In the genomic region with DNA sequence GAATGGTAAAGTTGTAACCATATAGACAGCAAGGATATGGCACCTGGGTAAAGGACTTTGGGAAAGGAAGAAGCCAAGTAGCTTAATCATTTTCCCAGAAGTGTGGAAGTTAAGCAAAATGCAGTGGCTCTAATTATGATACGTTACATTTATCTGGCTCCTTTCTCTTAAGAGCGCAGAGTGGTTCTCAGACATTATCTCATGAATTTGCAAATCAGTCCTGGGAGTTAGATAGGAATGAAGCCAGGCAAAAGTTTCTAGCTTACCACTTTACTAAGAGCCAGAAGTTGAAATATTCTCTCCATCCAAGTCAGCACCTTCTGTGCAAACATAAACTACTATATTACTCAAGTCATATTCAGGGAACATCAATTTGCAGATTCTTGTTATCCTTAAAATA, we compare ENCODE assay signal across 27 cellular contexts.
"Had no signal": no experiment of that assay in that cellular context is flagged by ENCODE, and none has a peak within 500 bp of the region (broad histone marks: within the 10 kb centered on the region; RNA-seq: fewer than 3 reads in every experiment).

No MANE protein-coding gene starts in this region.

- H3K27ac Mint-ChIP-seq: stimulated activated effector memory CD8-positive, alpha-beta T cell treated with anti-CD3 and anti-CD28 coated beads, Interleukin-12 subunit alpha, Interleukin-12 subunit beta, amount 100 ng/mL, for 72 hours; stimulated activated memory B cell treated with anti-CD40 and anti-IgM and Interleukin-4, amounts not matched to agents 10 μg/mL and 1 μg/mL and 100 μg/mL, for 72 hours; stimulated activated naive CD8-positive, alpha-beta T cell treated with anti-CD3 and anti-CD28 coated beads, Interleukin-15, amount 100 ng/mL, for 72 hours; stimulated activated naive CD8-positive, alpha-beta T cell treated with anti-CD3 and anti-CD28 coated beads, Interleukin-15, Interleukin-2, amounts not matched to agents 100 ng/mL and 50 ng/mL, for 24 hours; type B pancreatic cell had no signal

- H3K27ac ChIP-seq: stomach, suprapubic skin, testis, thoracic aorta, thyroid gland, tibial artery, tibial nerve, transverse colon, upper lobe of left lung, upper lobe of right lung, uterus, vagina had no signal

- H3K9me3 Mint-ChIP-seq: stimulated activated memory B cell treated with anti-CD40 and anti-IgM and Interleukin-4, amounts not matched to agents 10 μg/mL and 1 μg/mL and 100 μg/mL, for 72 hours; stimulated activated naive CD8-positive, alpha-beta T cell treated with anti-CD3 and anti-CD28 coated beads, Interleukin-15, Interleukin-2, amounts not matched to agents 100 ng/mL and 50 ng/mL, for 24 hours had no signal

- H3K4me3 Mint-ChIP-seq: stimulated activated effector memory CD8-positive, alpha-beta T cell treated with anti-CD3 and anti-CD28 coated beads, Interleukin-12 subunit alpha, Interleukin-12 subunit beta, amount 100 ng/mL, for 72 hours; stimulated activated memory B cell treated with anti-CD40 and anti-IgM and Interleukin-4, amounts not matched to agents 10 μg/mL and 1 μg/mL and 100 μg/mL, for 72 hours; stimulated activated naive CD8-positive, alpha-beta T cell treated with anti-CD3 and anti-CD28 coated beads, Interleukin-15, amount 100 ng/mL, for 72 hours; stimulated activated naive CD8-positive, alpha-beta T cell treated with anti-CD3 and anti-CD28 coated beads, Interleukin-15, Interleukin-2, amounts not matched to agents 100 ng/mL and 50 ng/mL, for 24 hours; type B pancreatic cell had no signal

- H3K4me1 Mint-ChIP-seq: stimulated activated effector memory CD8-positive, alpha-beta T cell treated with anti-CD3 and anti-CD28 coated beads, Interleukin-12 subunit alpha, Interleukin-12 subunit beta, amount 100 ng/mL, for 72 hours; stimulated activated memory B cell treated with anti-CD40 and anti-IgM and Interleukin-4, amounts not matched to agents 10 μg/mL and 1 μg/mL and 100 μg/mL, for 72 hours had no signal

- H3K4me1 ChIP-seq: suprapubic skin, testis, transverse colon, upper lobe of left lung, upper lobe of right lung, uterus, vagina had no signal

- DNase-seq: stimulated activated CD4-positive, alpha-beta T cell treated with anti-CD3 and anti-CD28 coated beads, Interleukin-2, amount 100 ng/mL, for 48 hours; stimulated activated CD4-positive, alpha-beta T cell treated with anti-CD3 and anti-CD28 coated beads, Interleukin-4, amount 100 ng/mL, for 1 hour; stimulated activated CD4-positive, alpha-beta T cell treated with anti-CD3 and anti-CD28 coated beads, Interleukin-4, amount 100 ng/mL, for 24 hours; stimulated activated CD4-positive, alpha-beta T cell treated with anti-CD3 and anti-CD28 coated beads, Interleukin-4, amount 100 ng/mL, for 4 hours; stimulated activated CD8-positive, alpha-beta memory T cell treated with anti-CD3 and anti-CD28 coated beads, Interleukin-4, amount 100 ng/mL, for 48 hours; stimulated activated naive CD4-positive, alpha-beta T cell; stimulated activated naive CD4-positive, alpha-beta T cell treated with Interleukin-2 at 50 U/mL for 16 hours; stimulated activated naive CD8-positive, alpha-beta T cell treated with anti-CD3 and anti-CD28 coated beads, Interleukin-15, amount 100 ng/mL, for 72 hours; stimulated activated naive CD8-positive, alpha-beta T cell treated with anti-CD3 and anti-CD28 coated beads, Interleukin-15, Interleukin-2, amounts not matched to agents 100 U/mL and 50 U/mL, for 24 hours; stomach; substantia nigra; testis; thyroid gland; tibial artery; transverse colon; trophoblast cell; upper lobe of right lung; uterus had no signal

- H3K27me3 ChIP-seq: testis, thyroid gland, tibial artery, tibial nerve, transverse colon, uterus, vagina had no signal

- H3K36me3 Mint-ChIP-seq: stimulated activated effector memory CD8-positive, alpha-beta T cell treated with anti-CD3 and anti-CD28 coated beads, Interleukin-12 subunit alpha, Interleukin-12 subunit beta, amount 100 ng/mL, for 72 hours; stimulated activated memory B cell treated with anti-CD40 and anti-IgM and Interleukin-4, amounts not matched to agents 10 μg/mL and 1 μg/mL and 100 μg/mL, for 72 hours; type B pancreatic cell had no signal

- H3K4me3 ChIP-seq: stomach, suprapubic skin, testis, thoracic aorta, thyroid gland, tibial artery, tibial nerve, transverse colon, upper lobe of left lung, upper lobe of right lung, uterus, vagina had no signal

- H3K36me3 ChIP-seq: stomach, suprapubic skin, thoracic aorta, thyroid gland, tibial artery, tibial nerve, transverse colon, upper lobe of left lung, upper lobe of right lung, uterus, vagina had no signal

- H3K27me3 Mint-ChIP-seq: stimulated activated memory B cell treated with anti-CD40 and anti-IgM and Interleukin-4, amounts not matched to agents 10 μg/mL and 1 μg/mL and 100 μg/mL, for 72 hours had no signal

- H3K9me3 ChIP-seq: stomach, suprapubic skin, testis, thoracic aorta, thyroid gland, tibial artery, tibial nerve, transverse colon, upper lobe of left lung, upper lobe of right lung, uterus, vagina had no signal

- ATAC-seq: stimulated activated effector memory CD8-positive, alpha-beta T cell treated with anti-CD3 and anti-CD28 coated beads, Interleukin-12 subunit alpha, Interleukin-12 subunit beta, amount 100 ng/mL, for 72 hours; stimulated activated memory B cell treated with anti-CD40 and anti-IgM and Interleukin-4, amounts not matched to agents 10 μg/mL and 1 μg/mL and 100 μg/mL, for 72 hours; stimulated activated naive CD8-positive, alpha-beta T cell treated with anti-CD3 and anti-CD28 coated beads, Interleukin-15, amount 100 ng/mL, for 72 hours; stimulated activated naive CD8-positive, alpha-beta T cell treated with anti-CD3 and anti-CD28 coated beads, Interleukin-15, Interleukin-2, amounts not matched to agents 100 U/mL and 50 U/mL, for 24 hours; upper lobe of right lung had no signal
